Comparison of ENCODE assay signal across 20 cellular contexts in genomic region chr4:61064636-61065035, GRCh38.
DNase-seq lines count a peak whose midpoint lies in the region; ATAC-seq, FAIRE-seq and TF ChIP-seq lines count a peak whose summit lies in the region.
"Had no signal": no experiment of that assay in that cellular context is flagged by ENCODE, and none has a peak within 500 bp of the region (broad histone marks: within the 10 kb centered on the region; RNA-seq: fewer than 3 reads in every experiment).

No MANE protein-coding gene starts in this region.

- ATAC-seq in GM18907 (IDR thresholded peaks at IDR 0.05; ENCODE audit: unreplicated experiment) (no peak), GM21717 (IDR thresholded peaks at IDR 0.05; ENCODE audit: unreplicated experiment) (no peak)

- H3K27me3 ChIP-seq in bronchial epithelial cell (ENCODE audit: control insufficient read depth, insufficient read depth, low read length), result no peaks in the 10 kb centered on the region
- H3K27me3 ChIP-seq: MG63 had no signal

- no peak overlapping the region for H3K4me3 ChIP-seq in bronchial epithelial cell (ENCODE audit: low read depth, low read length)
- H3K4me3 ChIP-seq: MG63 had no signal

- no peaks in the 10 kb centered on the region for H3K36me3 ChIP-seq in bronchial epithelial cell (ENCODE audit: control insufficient read depth, insufficient read depth, low read length)
- H3K36me3 ChIP-seq: MG63 had no signal

- FAIRE-seq in bronchial epithelial cell (lab: Jason Lieb, UNC), result no peak
- FAIRE-seq in GM19239 (lab: Jason Lieb, UNC), result no peak
- FAIRE-seq: GM12892, GM18507 had no signal

- no peak for TF ChIP-seq CTCF in bronchial epithelial cell (IDR thresholded peaks at IDR 0.05; ENCODE audit: insufficient read depth, low read length, severe bottlenecking)

- DNase-seq in EL (peak; percentile 4), NCI-H524 (lab: John Stamatoyannopoulos, UW) (peak; percentile 77 to 97), bronchial epithelial cell (ENCODE audit: low read depth) (peak; percentile 1), superior temporal gyrus (ENCODE audit: extremely low spot score) (peak; percentile 66), GM19239 (ENCODE audit: insufficient read length, low spot score) (no peak)
- DNase-seq: ACHN, DMS153, H7, Karpas-422, MG63, NCI-H1048, NCI-H1436 treated with DMSO at 0.1 percent for 48 hours, NCI-H2029, NCI-H510A, Right ventricle myocardium superior, SW 1271 had no signal
